In genomic region chr3:24435581-24435980, GRCh38 we compare ENCODE assay signal across 31 cellular contexts. TPM values are rescaled to one million over a fixed set of nuclear protein-coding genes. Genes with fewer than 3 reads are reported as not detected.
"Had no signal": no experiment of that assay in that cellular context is flagged by ENCODE, and none has a peak within 500 bp of the region (broad histone marks: within the 10 kb centered on the region; RNA-seq: fewer than 3 reads in every experiment).

No MANE protein-coding gene starts in this region.

- H3K4me2 ChIP-seq: PC-9 had no signal

- H3K4me1 Mint-ChIP-seq: activated B cell treated with CpG ODN at 0.5 μM for 24 hours had no signal

- H3K4me3 ChIP-seq: adrenal gland, K562, PC-9 had no signal

- H3K9me3 ChIP-seq: adrenal gland had no signal

- H3K27ac Mint-ChIP-seq: activated B cell treated with CpG ODN at 0.5 μM for 24 hours; activated CD4-positive, alpha-beta memory T cell treated with anti-CD3 and anti-CD28 coated beads for 36 hours; activated naive CD4-positive, alpha-beta T cell treated with anti-CD3 and anti-CD28 coated beads for 36 hours; activated naive CD4-positive, alpha-beta T cell treated with anti-CD3 and anti-CD28 coated beads, Interleukin-2, amount 50 U/mL, for 72 hours; activated T-helper 1 cell treated with anti-CD3 and anti-CD28 coated beads, Interleukin-12 subunit alpha, Interleukin-12 subunit beta, Interleukin-2, Interleukin-4 antibody, amounts not matched to agents 30 ng/mL and 10 ng/mL and 1 ng/mL, durations not matched to agents 14 hours and 24 hours and 36 hours; T-helper 1 cell treated with Interleukin-12 subunit alpha and Interleukin-12 subunit beta and Interleukin-4 antibody, amounts not matched to agents 30 μg/mL and 1 μg/mL, for 36 hours; T-helper 2 cell treated with Interferon-gamma antibody and Interleukin-4, amounts not matched to agents 5 μg/mL and 100 μg/mL, for 36 hours had no signal

- H3K4me1 ChIP-seq: adrenal gland had no signal

- H3K27ac ChIP-seq: PC-9 had no signal

- H3K36me3 ChIP-seq: adrenal gland had no signal

- ATAC-seq: activated naive CD4-positive, alpha-beta T cell treated with anti-CD3 and anti-CD28 coated beads, Interleukin-2, amount 50 U/mL, for 72 hours; activated T-cell treated with anti-CD3 and anti-CD28 coated beads, Interleukin-2, amount 50 U/mL, for 4 hours; K562 had no signal

- H2AFZ ChIP-seq: PC-9 had no signal

- H3K36me3 Mint-ChIP-seq: activated CD4-positive, alpha-beta memory T cell treated with anti-CD3 and anti-CD28 coated beads for 36 hours; activated naive CD4-positive, alpha-beta T cell treated with anti-CD3 and anti-CD28 coated beads, Interleukin-2, amount 50 U/mL, for 72 hours; brain had no signal

- H3K4me3 Mint-ChIP-seq: activated B cell treated with CpG ODN at 0.5 μM for 24 hours; activated CD4-positive, alpha-beta memory T cell treated with anti-CD3 and anti-CD28 coated beads for 36 hours; activated naive CD4-positive, alpha-beta T cell treated with anti-CD3 and anti-CD28 coated beads for 36 hours; activated T-cell treated with anti-CD3 and anti-CD28 coated beads, Interleukin-2, amount 50 U/mL, for 4 hours; activated T-helper 1 cell treated with anti-CD3 and anti-CD28 coated beads, Interleukin-12 subunit alpha, Interleukin-12 subunit beta, Interleukin-2, Interleukin-4 antibody, amounts not matched to agents 30 ng/mL and 10 ng/mL and 1 ng/mL, durations not matched to agents 14 hours and 24 hours and 36 hours; brain; T-helper 1 cell treated with Interleukin-12 subunit alpha and Interleukin-12 subunit beta and Interleukin-4 antibody, amounts not matched to agents 30 μg/mL and 1 μg/mL, for 36 hours; T-helper 2 cell treated with Interferon-gamma antibody and Interleukin-4, amounts not matched to agents 5 μg/mL and 100 μg/mL, for 36 hours had no signal

- H3K27me3 Mint-ChIP-seq: activated B cell treated with CpG ODN at 0.5 μM for 24 hours; activated CD4-positive, alpha-beta memory T cell treated with anti-CD3 and anti-CD28 coated beads for 36 hours; brain had no signal

- DNase-seq: activated B cell treated with CpG ODN at 0.5 μM for 24 hours; activated CD4-positive, alpha-beta memory T cell treated with anti-CD3 and anti-CD28 coated beads for 36 hours; activated CD4-positive, alpha-beta T cell treated with anti-CD3 and anti-CD28 coated beads for 4 hours; activated CD4-positive, alpha-beta T cell treated with anti-CD3 and anti-CD28 coated beads, Interleukin-2, amount 50 U/mL, for 1 hour; activated CD4-positive, CD25-positive, alpha-beta regulatory T cell treated with anti-CD3 and anti-CD28 coated beads, Interleukin-2, amount 50 U/mL, for 72 hours; activated CD8-positive, alpha-beta memory T cell treated with anti-CD3 and anti-CD28 coated beads, Interleukin-2, amount 50 U/mL, for 4 hours; activated gamma-delta T cell treated with Interleukin-2 at 50 U/mL for 16 hours; activated naive CD4-positive, alpha-beta T cell treated with anti-CD3 and anti-CD28 coated beads for 36 hours; activated T-cell treated with anti-CD3 and anti-CD28 coated beads for 4 hours; activated T-cell treated with anti-CD3 and anti-CD28 coated beads, Interleukin-2, amount 50 U/mL, for 4 hours; adrenal gland; caudate nucleus; NCI-H1092 treated with DMSO at 0.1 percent for 48 hours; NCI-H1417; NCI-H146; NCI-H187; NCI-H2029 treated with DMSO at 0.1 percent for 48 hours; NCI-H2107; NCI-H2171; NCI-H510A; NCI-H526; NCI-H748 treated with DMSO at 0.1 percent for 48 hours; PC-9; Right ventricle myocardium superior had no signal

- H3K27me3 ChIP-seq: adrenal gland had no signal

- H3K9me3 Mint-ChIP-seq: activated B cell treated with CpG ODN at 0.5 μM for 24 hours; activated CD4-positive, alpha-beta memory T cell treated with anti-CD3 and anti-CD28 coated beads for 36 hours; activated naive CD4-positive, alpha-beta T cell treated with anti-CD3 and anti-CD28 coated beads for 36 hours; activated T-helper 1 cell treated with anti-CD3 and anti-CD28 coated beads, Interleukin-12 subunit alpha, Interleukin-12 subunit beta, Interleukin-2, Interleukin-4 antibody, amounts not matched to agents 30 ng/mL and 10 ng/mL and 1 ng/mL, durations not matched to agents 14 hours and 24 hours and 36 hours; T-helper 1 cell treated with Interleukin-12 subunit alpha and Interleukin-12 subunit beta and Interleukin-4 antibody, amounts not matched to agents 30 μg/mL and 1 μg/mL, for 36 hours; T-helper 2 cell treated with Interferon-gamma antibody and Interleukin-4, amounts not matched to agents 5 μg/mL and 100 μg/mL, for 36 hours had no signal

RNA-seq across cellular contexts. Expression of gene THRB, which starts 59.1 kb away (rescaled TPM):
- total RNA-seq: activated CD4-positive, alpha-beta memory T cell treated with anti-CD3 and anti-CD28 coated beads for 36 hours; activated naive CD4-positive, alpha-beta T cell treated with anti-CD3 and anti-CD28 coated beads for 36 hours; activated naive CD4-positive, alpha-beta T cell treated with anti-CD3 and anti-CD28 coated beads, Interleukin-2, amount 50 U/mL, for 72 hours; activated T-cell treated with anti-CD3 and anti-CD28 coated beads, Interleukin-2, amount 50 U/mL, for 4 hours; activated T-helper 1 cell treated with anti-CD3 and anti-CD28 coated beads, Interleukin-12 subunit alpha, Interleukin-12 subunit beta, Interleukin-2, Interleukin-4 antibody, amounts not matched to agents 30 ng/mL and 10 ng/mL and 1 ng/mL, durations not matched to agents 14 hours and 24 hours and 36 hours; OCI-LY7 had no signal
